ENCODE assay signal across 1 cellular context in genomic region chr14:35355981-35356839, GRCh38.
TF ChIP-seq lines count a peak whose summit lies in the region.

No MANE protein-coding gene starts in this region.

TF ChIP-seq in HepG2, 621 proteins besides CTCF, POLR2A, EP300 and RAD21 (continued from another document and continues in another):
- peak; percentile 76 for TF ChIP-seq CEBPB (IDR thresholded peaks at IDR 0.05; ENCODE audit: borderline replicate concordance, low read depth, low read length)
- no peak for TF ChIP-seq JARID2 (CRISPR knock-in tag; IDR thresholded peaks at IDR 0.05; ENCODE audit: insufficient replicate concordance)
- no peak for TF ChIP-seq SIX1 (CRISPR knock-in tag; IDR thresholded peaks at IDR 0.05; ENCODE audit: borderline replicate concordance)
- peak; percentile 58 for TF ChIP-seq SMARCC2 (IDR thresholded peaks at IDR 0.05)
- no peak for TF ChIP-seq SMARCE1 (IDR thresholded peaks at IDR 0.05; ENCODE audit: borderline replicate concordance)
- TF ChIP-seq, protein P1, sequence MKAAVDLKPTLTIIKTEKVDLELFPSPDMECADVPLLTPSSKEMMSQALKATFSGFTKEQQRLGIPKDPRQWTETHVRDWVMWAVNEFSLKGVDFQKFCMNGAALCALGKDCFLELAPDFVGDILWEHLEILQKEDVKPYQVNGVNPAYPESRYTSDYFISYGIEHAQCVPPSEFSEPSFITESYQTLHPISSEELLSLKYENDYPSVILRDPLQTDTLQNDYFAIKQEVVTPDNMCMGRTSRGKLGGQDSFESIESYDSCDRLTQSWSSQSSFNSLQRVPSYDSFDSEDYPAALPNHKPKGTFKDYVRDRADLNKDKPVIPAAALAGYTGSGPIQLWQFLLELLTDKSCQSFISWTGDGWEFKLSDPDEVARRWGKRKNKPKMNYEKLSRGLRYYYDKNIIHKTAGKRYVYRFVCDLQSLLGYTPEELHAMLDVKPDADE (CRISPR knock-in tag; IDR thresholded peaks at IDR 0.05): no peak
- TF ChIP-seq PHB2 (IDR thresholded peaks at IDR 0.05; ENCODE audit: partially characterized antibody): no peak
- TF ChIP-seq NCOA1 (CRISPR knock-in tag; IDR thresholded peaks at IDR 0.05): no peak
- TF ChIP-seq ZNF775 (CRISPR knock-in tag; IDR thresholded peaks at IDR 0.05; ENCODE audit: borderline replicate concordance): 0 out of 2 replicates have a peak, but pooled peaks have one; percentile 59
- no peak; the same call in 1 of the 2 replicates for TF ChIP-seq TSC22D2 (CRISPR knock-in tag; IDR thresholded peaks at IDR 0.05; ENCODE audit: borderline replicate concordance)
- TF ChIP-seq, protein P2, sequence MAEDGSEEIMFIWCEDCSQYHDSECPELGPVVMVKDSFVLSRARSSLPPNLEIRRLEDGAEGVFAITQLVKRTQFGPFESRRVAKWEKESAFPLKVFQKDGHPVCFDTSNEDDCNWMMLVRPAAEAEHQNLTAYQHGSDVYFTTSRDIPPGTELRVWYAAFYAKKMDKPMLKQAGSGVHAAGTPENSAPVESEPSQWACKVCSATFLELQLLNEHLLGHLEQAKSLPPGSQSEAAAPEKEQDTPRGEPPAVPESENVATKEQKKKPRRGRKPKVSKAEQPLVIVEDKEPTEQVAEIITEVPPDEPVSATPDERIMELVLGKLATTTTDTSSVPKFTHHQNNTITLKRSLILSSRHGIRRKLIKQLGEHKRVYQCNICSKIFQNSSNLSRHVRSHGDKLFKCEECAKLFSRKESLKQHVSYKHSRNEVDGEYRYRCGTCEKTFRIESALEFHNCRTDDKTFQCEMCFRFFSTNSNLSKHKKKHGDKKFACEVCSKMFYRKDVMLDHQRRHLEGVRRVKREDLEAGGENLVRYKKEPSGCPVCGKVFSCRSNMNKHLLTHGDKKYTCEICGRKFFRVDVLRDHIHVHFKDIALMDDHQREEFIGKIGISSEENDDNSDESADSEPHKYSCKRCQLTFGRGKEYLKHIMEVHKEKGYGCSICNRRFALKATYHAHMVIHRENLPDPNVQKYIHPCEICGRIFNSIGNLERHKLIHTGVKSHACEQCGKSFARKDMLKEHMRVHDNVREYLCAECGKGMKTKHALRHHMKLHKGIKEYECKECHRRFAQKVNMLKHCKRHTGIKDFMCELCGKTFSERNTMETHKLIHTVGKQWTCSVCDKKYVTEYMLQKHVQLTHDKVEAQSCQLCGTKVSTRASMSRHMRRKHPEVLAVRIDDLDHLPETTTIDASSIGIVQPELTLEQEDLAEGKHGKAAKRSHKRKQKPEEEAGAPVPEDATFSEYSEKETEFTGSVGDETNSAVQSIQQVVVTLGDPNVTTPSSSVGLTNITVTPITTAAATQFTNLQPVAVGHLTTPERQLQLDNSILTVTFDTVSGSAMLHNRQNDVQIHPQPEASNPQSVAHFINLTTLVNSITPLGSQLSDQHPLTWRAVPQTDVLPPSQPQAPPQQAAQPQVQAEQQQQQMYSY (CRISPR knock-in tag; IDR thresholded peaks at IDR 0.05): no peak
- TF ChIP-seq ZNF878 (CRISPR knock-in tag; IDR thresholded peaks at IDR 0.05): peak; percentile 87; the same call in 1 of the 2 replicates
- TF ChIP-seq ZNF256 (CRISPR knock-in tag; conservative IDR thresholded peaks at IDR 0.05): no peak
- no peak for TF ChIP-seq KDM3A (CRISPR knock-in tag; IDR thresholded peaks at IDR 0.05; ENCODE audit: low read depth)
- peak; percentile 72 for TF ChIP-seq ZNF12 (CRISPR knock-in tag; IDR thresholded peaks at IDR 0.05)
- TF ChIP-seq ZFP36L2 (CRISPR knock-in tag; IDR thresholded peaks at IDR 0.05): no peak
- TF ChIP-seq ZSCAN12 (CRISPR knock-in tag; IDR thresholded peaks at IDR 0.05): peak; percentile 77; the same call in 1 of the 2 replicates
- TF ChIP-seq ZNF615 (CRISPR knock-in tag; IDR thresholded peaks at IDR 0.05; ENCODE audit: borderline replicate concordance): peak; percentile 69; the same call in 1 of the 2 replicates
- peak; percentile 75 for TF ChIP-seq TARDBP (CRISPR knock-in tag; IDR thresholded peaks at IDR 0.05)
- TF ChIP-seq TP53 (CRISPR knock-in tag; conservative IDR thresholded peaks at IDR 0.05): no peak
- TF ChIP-seq ZNF296 (CRISPR knock-in tag; conservative IDR thresholded peaks at IDR 0.05): no peak
- TF ChIP-seq NRL (CRISPR knock-in tag; IDR thresholded peaks at IDR 0.05; ENCODE audit: borderline replicate concordance): no peak
- 0 out of 2 replicates have a peak, but pooled peaks have one; percentile 23 for TF ChIP-seq ZNF652 (CRISPR knock-in tag; IDR thresholded peaks at IDR 0.05; ENCODE audit: borderline replicate concordance, low read depth)
- peak; percentile 33; the same call in 1 of the 2 replicates for TF ChIP-seq ZNF124 (CRISPR knock-in tag; IDR thresholded peaks at IDR 0.05)
- no peak for TF ChIP-seq TERF1 (CRISPR knock-in tag; IDR thresholded peaks at IDR 0.05)
- peak; percentile 85 for TF ChIP-seq NR2C2 (CRISPR knock-in tag; IDR thresholded peaks at IDR 0.05; ENCODE audit: borderline replicate concordance)
- peak; percentile 95 for TF ChIP-seq ARID5B (CRISPR knock-in tag; IDR thresholded peaks at IDR 0.05)
- TF ChIP-seq ZNF709 (CRISPR knock-in tag; IDR thresholded peaks at IDR 0.05): 0 out of 2 replicates have a peak, but pooled peaks have one; percentile 32
- TF ChIP-seq DPF2 (CRISPR knock-in tag; IDR thresholded peaks at IDR 0.05; ENCODE audit: borderline replicate concordance, low read depth): peak; percentile 61; the same call in 1 of the 2 replicates
- no peak for TF ChIP-seq ZFAT (CRISPR knock-in tag; conservative IDR thresholded peaks at IDR 0.05)
- TF ChIP-seq MIER2 (CRISPR knock-in tag; IDR thresholded peaks at IDR 0.05): 0 out of 2 replicates have a peak, but pooled peaks have one; percentile 64
- peak; percentile 74; the same call in 1 of the 2 replicates for TF ChIP-seq RXRA (CRISPR knock-in tag; IDR thresholded peaks at IDR 0.05)
- TF ChIP-seq, protein P3, sequence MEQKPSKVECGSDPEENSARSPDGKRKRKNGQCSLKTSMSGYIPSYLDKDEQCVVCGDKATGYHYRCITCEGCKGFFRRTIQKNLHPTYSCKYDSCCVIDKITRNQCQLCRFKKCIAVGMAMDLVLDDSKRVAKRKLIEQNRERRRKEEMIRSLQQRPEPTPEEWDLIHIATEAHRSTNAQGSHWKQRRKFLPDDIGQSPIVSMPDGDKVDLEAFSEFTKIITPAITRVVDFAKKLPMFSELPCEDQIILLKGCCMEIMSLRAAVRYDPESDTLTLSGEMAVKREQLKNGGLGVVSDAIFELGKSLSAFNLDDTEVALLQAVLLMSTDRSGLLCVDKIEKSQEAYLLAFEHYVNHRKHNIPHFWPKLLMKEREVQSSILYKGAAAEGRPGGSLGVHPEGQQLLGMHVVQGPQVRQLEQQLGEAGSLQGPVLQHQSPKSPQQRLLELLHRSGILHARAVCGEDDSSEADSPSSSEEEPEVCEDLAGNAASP (CRISPR knock-in tag; IDR thresholded peaks at IDR 0.05; ENCODE audit: borderline replicate concordance): no peak
- peak; percentile 85; the same call in 1 of the 2 replicates for TF ChIP-seq ZNF761 (CRISPR knock-in tag; conservative IDR thresholded peaks at IDR 0.05)
- no peak for TF ChIP-seq MYPOP (CRISPR knock-in tag; IDR thresholded peaks at IDR 0.05)
- TF ChIP-seq SP140L (CRISPR knock-in tag; IDR thresholded peaks at IDR 0.05; ENCODE audit: borderline replicate concordance): 0 out of 2 replicates have a peak, but pooled peaks have one; percentile 72
- TF ChIP-seq NCOR1 (IDR thresholded peaks at IDR 0.05; ENCODE audit: borderline replicate concordance, low read length): peak; percentile 98
- 0 out of 2 replicates have a peak, but pooled peaks have one; percentile 13 for TF ChIP-seq ZNF557 (CRISPR knock-in tag; IDR thresholded peaks at IDR 0.05)
- peak; percentile 92 for TF ChIP-seq ZGPAT (CRISPR knock-in tag; IDR thresholded peaks at IDR 0.05)
- 0 out of 2 replicates have a peak, but pooled peaks have one; percentile 36 for TF ChIP-seq CCDC6 (CRISPR knock-in tag; IDR thresholded peaks at IDR 0.05)
- no peak for TF ChIP-seq RBFOX2 (IDR thresholded peaks at IDR 0.05; ENCODE audit: low read depth, low read length)
- TF ChIP-seq ZNF569 (CRISPR knock-in tag; IDR thresholded peaks at IDR 0.05; ENCODE audit: borderline replicate concordance): no peak
- no peak for TF ChIP-seq ZNF768 (CRISPR knock-in tag; IDR thresholded peaks at IDR 0.05)
- TF ChIP-seq SIX4 (CRISPR knock-in tag; IDR thresholded peaks at IDR 0.05): peak; percentile 62; the same call in 1 of the 2 replicates
- TF ChIP-seq BATF2 (CRISPR knock-in tag; IDR thresholded peaks at IDR 0.05): no peak
- no peak for TF ChIP-seq ZNF460 (CRISPR knock-in tag; IDR thresholded peaks at IDR 0.05; ENCODE audit: borderline replicate concordance)
- TF ChIP-seq THAP9 (CRISPR knock-in tag; IDR thresholded peaks at IDR 0.05; ENCODE audit: borderline replicate concordance): 0 out of 2 replicates have a peak, but pooled peaks have one; percentile 14
- no peak for TF ChIP-seq ZNF431 (CRISPR knock-in tag; IDR thresholded peaks at IDR 0.05; ENCODE audit: borderline replicate concordance, low read depth)
- TF ChIP-seq ARNT (IDR thresholded peaks at IDR 0.05): no peak
